Comparison of ENCODE assay signal across 1 cellular context in genomic region chr19:10183926-10184325, GRCh38.
TF ChIP-seq lines count a peak whose summit lies in the region.

No MANE protein-coding gene starts in this region.

TF ChIP-seq in WTC11, 78 proteins besides CTCF, POLR2A, EP300 and RAD21 (continued from another document):
- TF ChIP-seq, protein P1, sequence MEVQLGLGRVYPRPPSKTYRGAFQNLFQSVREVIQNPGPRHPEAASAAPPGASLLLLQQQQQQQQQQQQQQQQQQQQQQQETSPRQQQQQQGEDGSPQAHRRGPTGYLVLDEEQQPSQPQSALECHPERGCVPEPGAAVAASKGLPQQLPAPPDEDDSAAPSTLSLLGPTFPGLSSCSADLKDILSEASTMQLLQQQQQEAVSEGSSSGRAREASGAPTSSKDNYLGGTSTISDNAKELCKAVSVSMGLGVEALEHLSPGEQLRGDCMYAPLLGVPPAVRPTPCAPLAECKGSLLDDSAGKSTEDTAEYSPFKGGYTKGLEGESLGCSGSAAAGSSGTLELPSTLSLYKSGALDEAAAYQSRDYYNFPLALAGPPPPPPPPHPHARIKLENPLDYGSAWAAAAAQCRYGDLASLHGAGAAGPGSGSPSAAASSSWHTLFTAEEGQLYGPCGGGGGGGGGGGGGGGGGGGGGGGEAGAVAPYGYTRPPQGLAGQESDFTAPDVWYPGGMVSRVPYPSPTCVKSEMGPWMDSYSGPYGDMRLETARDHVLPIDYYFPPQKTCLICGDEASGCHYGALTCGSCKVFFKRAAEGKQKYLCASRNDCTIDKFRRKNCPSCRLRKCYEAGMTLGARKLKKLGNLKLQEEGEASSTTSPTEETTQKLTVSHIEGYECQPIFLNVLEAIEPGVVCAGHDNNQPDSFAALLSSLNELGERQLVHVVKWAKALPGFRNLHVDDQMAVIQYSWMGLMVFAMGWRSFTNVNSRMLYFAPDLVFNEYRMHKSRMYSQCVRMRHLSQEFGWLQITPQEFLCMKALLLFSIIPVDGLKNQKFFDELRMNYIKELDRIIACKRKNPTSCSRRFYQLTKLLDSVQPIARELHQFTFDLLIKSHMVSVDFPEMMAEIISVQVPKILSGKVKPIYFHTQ (CRISPR knock-in tag; IDR thresholded peaks at IDR 0.05) = no peak
- TF ChIP-seq ZNF423 (CRISPR knock-in tag; IDR thresholded peaks at IDR 0.05) (no peak), CREM (CRISPR knock-in tag; IDR thresholded peaks at IDR 0.05) (no peak)
